Comparison of ENCODE assay signal across 8 cellular contexts in genomic region chr7:140876519-140877248, GRCh38. TPM values are rescaled to one million over a fixed set of nuclear protein-coding genes. Genes with fewer than 3 reads are reported as not detected.
DNase-seq lines count a peak whose midpoint lies in the region; ATAC-seq, FAIRE-seq and TF ChIP-seq lines count a peak whose summit lies in the region.

No MANE protein-coding gene starts in this region.

- H3K4me1 ChIP-seq in endothelial cell of umbilical vein (ENCODE audit: control insufficient read depth, extremely low read depth, insufficient read depth, low read length), result peaks cover 6% of the 10 kb centered on the region

- FAIRE-seq in endothelial cell of umbilical vein (lab: Jason Lieb, UNC), result no peak

- no peaks in the 10 kb centered on the region for H4K20me1 ChIP-seq in endothelial cell of umbilical vein (replicated peaks; ENCODE audit: control insufficient read depth, extremely low read depth, insufficient read depth, low read length)

- no peaks in the 10 kb centered on the region for H3K9me3 ChIP-seq in endothelial cell of umbilical vein (replicated peaks; ENCODE audit: control insufficient read depth, insufficient read depth, low read length)

- intact Hi-C loops in endothelial cell of umbilical vein (cut with micrococcal nuclease) (no loop called here), Right ventricle myocardium inferior (cut with DNase I) (no loop called here)

- H3K36me3 ChIP-seq in endothelial cell of umbilical vein (ENCODE audit: control insufficient read depth in 2 of 2, extremely low read depth in 1 of 2, insufficient read depth in 2 of 2, low read length in 2 of 2), result no peaks in the 10 kb centered on the region

- POLR2A ChIA-PET in endothelial cell of umbilical vein (lab: Charles Lee), result interaction anchor here (0.6 kb wide), 1 partner anchor 376 kb away, joined by 4 read pairs; no protein-coding TSS in a partner anchor

- H2AFZ ChIP-seq in endothelial cell of umbilical vein (ENCODE audit: low read depth, low read length), result no peak overlapping the region

- H3K9me1 ChIP-seq in endothelial cell of umbilical vein (replicated peaks; ENCODE audit: control insufficient read depth, extremely low read depth, insufficient read depth, low read length), result no peaks in the 10 kb centered on the region

- no peak overlapping the region for H3K4me2 ChIP-seq in endothelial cell of umbilical vein (ENCODE audit: insufficient read depth, low read length)

- ATAC-seq in GM21381 (IDR thresholded peaks at IDR 0.05; ENCODE audit: unreplicated experiment) (peak; percentile 90), HG03571 (IDR thresholded peaks at IDR 0.05; ENCODE audit: unreplicated experiment) (peak; percentile 77), esophagus mucosa (no peak), Right ventricle myocardium inferior (no peak)

- peaks cover 63% of the 10 kb centered on the region for H3K79me2 ChIP-seq in endothelial cell of umbilical vein (ENCODE audit: control insufficient read depth, insufficient read depth, low read length)

- no peak for TF ChIP-seq POLR2A in endothelial cell of umbilical vein (IDR thresholded peaks at IDR 0.05; ENCODE audit: low read depth, low read length)

- TF ChIP-seq CTCF in AG10803 (conservative IDR thresholded peaks at IDR 0.05; ENCODE audit: low read length), result no peak
- no peak for TF ChIP-seq CTCF in endothelial cell of umbilical vein (IDR thresholded peaks at IDR 0.05; ENCODE audit: extremely low read depth in 1 of 2, insufficient read depth in 1 of 2, low read depth in 1 of 2, low read length in 2 of 2)

- DNase-seq in AG10803 (ENCODE audit: low read depth) (peak; percentile 66), endothelial cell of umbilical vein (ENCODE audit: low read depth, low spot score) (peak; percentile 50), NCI-H2196 (lab: John Stamatoyannopoulos, UW; ENCODE audit: unreplicated experiment) (no peak), NCI-H187 (lab: John Stamatoyannopoulos, UW) (no peak), Right ventricle myocardium inferior (ENCODE audit: missing footprints) (no peak)

- no peak overlapping the region for H3K27ac ChIP-seq in endothelial cell of umbilical vein (ENCODE audit: insufficient read depth, low read depth, low read length)

- dilution Hi-C loops in endothelial cell of umbilical vein (cut with MboI; ENCODE audit: extremely low pct_ligation_motif_present, low sequenced_read_pairs), result no loop called here

- no peak overlapping the region for H3K4me3 ChIP-seq in AG10803 (ENCODE audit: low read length)
- H3K4me3 ChIP-seq in endothelial cell of umbilical vein (replicated peaks in 1 of 3; ENCODE audit: insufficient read depth in 1 of 3, low read depth in 1 of 3, low read length in 3 of 3), result no peak overlapping the region

- no peaks in the 10 kb centered on the region for H3K27me3 ChIP-seq in endothelial cell of umbilical vein (ENCODE audit: control insufficient read depth in 2 of 2, insufficient read depth in 2 of 2, low read length in 2 of 2)

- BruUV-seq in endothelial cell of umbilical vein (replicated peaks; lab: Mats Ljungman, UMichigan), result no TSS peak

- CTCF ChIA-PET in endothelial cell of umbilical vein (lab: Charles Lee), result interaction anchor here (0.6 to 1.7 kb wide), 6 partner anchors 9 to 657 kb away, joined by 3 to 8 read pairs (median 4); no protein-coding TSS in a partner anchor

- H3K9ac ChIP-seq in endothelial cell of umbilical vein (replicated peaks; ENCODE audit: extremely low read depth, insufficient read depth, low read length), result no peak overlapping the region

TF ChIP-seq in endothelial cell of umbilical vein, 7 proteins besides CTCF, POLR2A, EP300 and RAD21:
- TF ChIP-seq EZH2 (IDR thresholded peaks at IDR 0.05; ENCODE audit: borderline replicate concordance, low read depth, low read length, severe bottlenecking), result no peak
- TF ChIP-seq POLR2AphosphoS5 (IDR thresholded peaks at IDR 0.05; ENCODE audit: insufficient read depth, low read depth, low read length), result no peak
- peak; percentile 61 for TF ChIP-seq FOS (IDR thresholded peaks at IDR 0.05; ENCODE audit: borderline replicate concordance, insufficient read depth, low read length)
- TF ChIP-seq GATA2 (IDR thresholded peaks at IDR 0.05; ENCODE audit: insufficient read depth, insufficient read length, low read depth, low read length), result no peak

RNA-seq across cellular contexts. Expression of gene BRAF, which starts 48.0 kb away (rescaled TPM):
- 25.7 and 26.2 TPM in 2 replicates for total RNA-seq in endothelial cell of umbilical vein
- polyA plus RNA-seq in endothelial cell of umbilical vein, result 6.4 and 6.6 TPM in 2 replicates
- polyA plus RNA-seq in endothelial cell of umbilical vein (2011; cell fraction: cytosol; rRNA removed), result 6.1 and 6.4 TPM in 2 replicates
- 30.9 and 31.1 TPM in 2 replicates for polyA plus RNA-seq in endothelial cell of umbilical vein (2011; cell fraction: nucleus; rRNA removed)
- polyA plus RNA-seq in endothelial cell of umbilical vein (2012), result 7.9 and 9.5 TPM in 2 replicates
- 45.0 and 51.0 TPM in 2 replicates for polyA minus RNA-seq in endothelial cell of umbilical vein
- polyA minus RNA-seq in endothelial cell of umbilical vein (2011; cell fraction: cytosol; rRNA and poly(A)+ RNA removed), result 21.3 TPM
- polyA minus RNA-seq in endothelial cell of umbilical vein (2011; cell fraction: nucleus; rRNA and poly(A)+ RNA removed), result 99.7 and 133 TPM in 2 replicates
- total RNA-seq in esophagus mucosa, result 16.9 TPM
- 16.8 TPM for total RNA-seq in Right ventricle myocardium inferior

Comparison
In these comparisons a context has a peak if more than half of its experiments do, and no peak if none do; other contexts are left out.
1. DNase-seq: peak in AG10803 (single experiment) and endothelial cell of umbilical vein (single experiment); none in NCI-H2196 (single experiment), NCI-H187 (0 of 2) and Right ventricle myocardium inferior (single experiment).
2. ATAC-seq: peak in GM21381 (single experiment) and HG03571 (single experiment); none in esophagus mucosa (single experiment) and Right ventricle myocardium inferior (single experiment).